ENCODE assay signal across 15 cellular contexts in the genomic region with DNA sequence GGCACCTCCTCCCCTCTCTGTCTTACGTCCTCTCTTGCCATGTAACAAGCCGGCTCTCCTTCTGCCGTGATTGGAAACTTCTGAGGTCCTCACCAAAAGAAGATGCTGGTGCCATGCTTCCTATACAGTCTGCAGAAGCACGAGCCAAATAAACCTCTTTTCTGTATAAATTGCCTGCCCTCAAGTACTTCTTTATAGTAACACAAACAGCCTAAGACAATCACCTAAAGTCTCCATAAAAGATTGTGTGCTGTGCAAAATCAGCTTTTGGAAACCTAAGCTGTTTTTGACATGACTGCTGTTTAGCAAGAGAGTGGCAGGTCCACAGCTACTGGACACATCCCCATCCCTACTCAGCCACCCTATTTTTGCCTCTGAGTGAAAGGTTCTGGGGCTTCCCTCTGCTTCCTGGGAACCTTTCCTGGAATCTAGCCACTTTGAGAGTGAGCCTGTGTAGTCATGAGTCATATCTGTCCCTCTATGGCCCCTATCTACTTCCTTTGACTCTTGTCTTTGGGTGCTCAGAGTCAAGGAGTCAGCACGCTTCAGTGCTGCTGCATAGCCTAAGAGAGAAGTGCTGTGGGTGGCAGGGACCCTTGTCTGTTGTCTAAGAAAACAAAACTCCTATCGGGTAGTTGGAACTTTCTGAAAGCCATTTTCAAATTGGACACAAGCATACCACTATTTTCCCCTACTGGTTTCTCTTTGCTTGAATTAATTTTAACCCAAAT.
DNase-seq lines count a peak whose midpoint lies in the region; ATAC-seq, FAIRE-seq and TF ChIP-seq lines count a peak whose summit lies in the region.
"Had no signal": no experiment of that assay in that cellular context is flagged by ENCODE, and none has a peak within 500 bp of the region (broad histone marks: within the 10 kb centered on the region; RNA-seq: fewer than 3 reads in every experiment).

No MANE protein-coding gene starts in this region.

- TF ChIP-seq POLR2A in breast epithelium (IDR thresholded peaks at IDR 0.05) = no peak

- intact Hi-C loops in MCF 10A (cut with micrococcal nuclease) (no loop called here), breast epithelium (cut with DNase I; ENCODE audit: low total_unique reads) (loop anchor here (5.0 kb wide), 1 partner anchor 831 kb away; no protein-coding TSS in a partner anchor), PC-3 (cut with micrococcal nuclease) (no loop called here)

- DNase-seq in MCF 10A (ENCODE audit: unreplicated experiment) = peak; percentile 86
- DNase-seq in breast epithelium (ENCODE audit: low spot score in 2 of 2) = no peak
- peak; percentile 42 for DNase-seq in PC-3
- peak in 1 of 2 donors; percentile 56 for DNase-seq in foreskin keratinocyte
- DNase-seq in urothelium cell line (ENCODE audit: low spot score) = peak; percentile 76
- no peak for DNase-seq in NCI-H446 (lab: John Stamatoyannopoulos, UW)
- no peak for DNase-seq in NCI-H2107 treated with DMSO at 0.1 percent for 48 hours (lab: John Stamatoyannopoulos, UW; ENCODE audit: unreplicated experiment)
- DNase-seq in pons (ENCODE audit: low spot score) = no peak
- DNase-seq: activated naive CD4-positive, alpha-beta T cell treated with Interleukin-2 at 50 U/mL for 16 hours; colonic mucosa; NCI-H226; stimulated activated CD4-positive, alpha-beta T cell treated with anti-CD3 and anti-CD28 coated beads, Interleukin-4, amount 100 ng/mL, for 1 hour; substantia nigra had no signal

- H3K4me2 ChIP-seq in PC-3 (ENCODE audit: low read length) = no peak overlapping the region

- POLR2A ChIA-PET in MCF 10A (lab: Yijun Ruan, JAX) (interaction anchor here (0.8 to 11.4 kb wide), 6 partner anchors 17 to 199 kb away, joined by 3 to 282 read pairs (median 4); a partner anchor contains a TSS), PC-3 (lab: Charles Lee; ENCODE audit: unreplicated experiment) (no interaction called here)

- H3K27me3 ChIP-seq in breast epithelium (no peaks in the 10 kb centered on the region), PC-3 (ENCODE audit: low read length) (no peaks in the 10 kb centered on the region), foreskin keratinocyte (no peaks in the 10 kb centered on the region)
- H3K27me3 ChIP-seq: colonic mucosa had no signal

- H3K4me3 ChIP-seq in breast epithelium (no peak overlapping the region), PC-3 (ENCODE audit: low read length) (no peak overlapping the region)
- H3K4me3 ChIP-seq: colonic mucosa, SK-N-MC had no signal

- peaks cover 31% of the 10 kb centered on the region for H3K36me3 Mint-ChIP-seq in MCF 10A (ENCODE audit: insufficient read depth, unreplicated experiment)

- H3F3A ChIP-seq in PC-3 (ENCODE audit: low read length, unreplicated experiment) = no peaks in the 10 kb centered on the region

- no peaks in the 10 kb centered on the region for H4K20me1 ChIP-seq in PC-3 (ENCODE audit: low read length)

- ATAC-seq in PC-3 = no peak
- peak; percentile 2 for ATAC-seq in foreskin keratinocyte

- TF ChIP-seq CTCF in MCF 10A (IDR thresholded peaks at IDR 0.05; ENCODE audit: unreplicated experiment) (no peak), breast epithelium (IDR thresholded peaks at IDR 0.05) (no peak), PC-3 (conservative IDR thresholded peaks at IDR 0.05; ENCODE audit: low read depth, low read length) (no peak), foreskin keratinocyte (conservative IDR thresholded peaks at IDR 0.05) (no peak)

- H3K4me1 Mint-ChIP-seq in MCF 10A (ENCODE audit: insufficient read depth, unreplicated experiment) = peaks cover 59% of the 10 kb centered on the region

- H3K4me3 Mint-ChIP-seq in MCF 10A (ENCODE audit: unreplicated experiment) = no peak overlapping the region

- no peaks in the 10 kb centered on the region for H3K9me3 Mint-ChIP-seq in MCF 10A (ENCODE audit: unreplicated experiment)

- H3K9ac ChIP-seq in PC-3 (ENCODE audit: low read length) = no peak overlapping the region

- FAIRE-seq in urothelium cell line (lab: Jason Lieb, UNC) = no peak
- FAIRE-seq: H1 had no signal

- H3K9me3 ChIP-seq in breast epithelium = peaks cover 0 to 2% of the 10 kb centered on the region in 2 donors
- H3K9me3 ChIP-seq in PC-3 (ENCODE audit: low read length) = no peaks in the 10 kb centered on the region
- H3K9me3 ChIP-seq: colonic mucosa had no signal

- H3K27me3 Mint-ChIP-seq in MCF 10A (ENCODE audit: insufficient read depth, unreplicated experiment) = no peaks in the 10 kb centered on the region

- no peak overlapping the region for H2AFZ ChIP-seq in PC-3 (ENCODE audit: low read length)

- peak overlapping the region; percentile 91 for H3K27ac Mint-ChIP-seq in MCF 10A (ENCODE audit: low read depth, unreplicated experiment)

- H3K27ac ChIP-seq in breast epithelium (no peak overlapping the region), PC-3 (ENCODE audit: low read length) (no peak overlapping the region), foreskin keratinocyte (peak overlapping the region; percentile 99)
- H3K27ac ChIP-seq: colonic mucosa, SK-N-MC had no signal

- no peaks in the 10 kb centered on the region for H3K79me2 ChIP-seq in PC-3 (ENCODE audit: low read length)

- no peaks in the 10 kb centered on the region for H3K9me2 ChIP-seq in PC-3 (replicated peaks; ENCODE audit: low read length)

- BruUV-seq in MCF 10A (replicated peaks; lab: Mats Ljungman, UMichigan) = no TSS peak
- no TSS peak for BruUV-seq in PC-3 (replicated peaks; lab: Mats Ljungman, UMichigan)

- H3K36me3 ChIP-seq in breast epithelium (no peaks in the 10 kb centered on the region), PC-3 (ENCODE audit: low read depth, low read length) (no peaks in the 10 kb centered on the region)
- H3K36me3 ChIP-seq: colonic mucosa had no signal

- H3K4me1 ChIP-seq in breast epithelium (no peaks in the 10 kb centered on the region), PC-3 (ENCODE audit: insufficient read depth, low read length) (peaks cover 13% of the 10 kb centered on the region), foreskin keratinocyte (peaks cover 59% of the 10 kb centered on the region)
- H3K4me1 ChIP-seq: colonic mucosa had no signal

- CTCF ChIA-PET in MCF 10A (lab: Yijun Ruan, JAX) = interaction anchor here (0.6 to 3.6 kb wide), 4 partner anchors 16 to 173 kb away, joined by 3 to 20 read pairs (median 6); no protein-coding TSS in a partner anchor
- CTCF ChIA-PET in PC-3 (lab: Charles Lee) = no interaction called here

Comparison
In these comparisons a context has a peak if more than half of its experiments do, and no peak if none do; other contexts are left out.
1. DNase-seq: peak in MCF 10A (single experiment), PC-3 (single experiment) and urothelium cell line (single experiment); none in breast epithelium (0 of 2), NCI-H446 (0 of 2), NCI-H2107 treated with DMSO at 0.1 percent for 48 hours (single experiment) and pons (single experiment).